In the genomic region with DNA sequence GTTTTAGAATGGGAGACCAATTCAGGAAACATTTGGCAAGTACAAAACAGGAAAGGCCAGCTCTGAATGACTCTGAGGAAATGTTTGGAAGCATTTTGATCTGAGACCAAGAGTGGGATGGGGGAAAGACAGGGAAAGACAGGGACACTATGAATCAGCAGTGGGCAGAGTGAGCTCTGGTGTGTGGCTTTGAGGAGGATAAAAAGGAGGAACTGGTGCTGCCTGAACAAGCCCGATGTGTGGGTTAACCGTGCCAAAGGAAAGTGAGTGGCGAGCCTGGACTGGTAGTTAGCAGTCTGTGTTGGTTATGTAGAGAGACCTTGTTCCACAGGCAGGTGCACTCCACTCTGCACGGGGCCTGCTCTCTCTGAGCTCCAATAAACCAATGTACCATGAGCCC, we compare ENCODE assay signal across 10 cellular contexts. TPM values are rescaled to one million over a fixed set of nuclear protein-coding genes. Genes with fewer than 3 reads are reported as not detected.
DNase-seq lines count a peak whose midpoint lies in the region; TF ChIP-seq lines count a peak whose summit lies in the region.
"Had no signal": no experiment of that assay in that cellular context is flagged by ENCODE, and none has a peak within 500 bp of the region (broad histone marks: within the 10 kb centered on the region; RNA-seq: fewer than 3 reads in every experiment).

No MANE protein-coding gene starts in this region.

- WGBS in mammary epithelial cell (ENCODE audit: low coverage, missing lambda C conversion rate) = 0% methylated on average over 4 of the region's 4 CpGs
- WGBS in prostate gland = 29% methylated on average over 4 of the region's 4 CpGs
- WGBS in adrenal gland, 4 donors = 56 to 71% (median 61%) methylated on average over 4 of the region's 4 CpGs

- no peaks in the 10 kb centered on the region for H4K20me1 ChIP-seq in mammary epithelial cell (ENCODE audit: insufficient read depth, low read length)

- in situ Hi-C loops in mammary epithelial cell (cut with MboI; ENCODE audit: low sequenced_read_pairs in 2 of 2) = no loop called here

- H3K9ac ChIP-seq in mammary epithelial cell (ENCODE audit: insufficient read depth, low read length) = no peak overlapping the region

- intact Hi-C loops in mammary epithelial cell (cut with micrococcal nuclease) (no loop called here), prostate gland (cut with DNase I) (no loop called here), adrenal gland (cut with DNase I) (no loop called here)

- H3K79me2 ChIP-seq in mammary epithelial cell (ENCODE audit: insufficient read depth, low read length) = peaks cover 26% of the 10 kb centered on the region

- dilution Hi-C loops in mammary epithelial cell (cut with HindIII; ENCODE audit: low sequenced_read_pairs) = no loop called here

- no peaks in the 10 kb centered on the region for H3K36me3 ChIP-seq in mammary epithelial cell (ENCODE audit: insufficient read depth, low read length)
- H3K36me3 ChIP-seq in prostate gland = no peaks in the 10 kb centered on the region
- no peaks in the 10 kb centered on the region for H3K36me3 ChIP-seq in adrenal gland (replicated peaks in 1 of 2)

- no peak for TF ChIP-seq POLR2A in prostate gland (IDR thresholded peaks at IDR 0.05)
- TF ChIP-seq POLR2A in adrenal gland (IDR thresholded peaks at IDR 0.05) = no peak

- TF ChIP-seq CTCF in mammary epithelial cell (conservative IDR thresholded peaks at IDR 0.05 in 1 of 2, IDR thresholded peaks at IDR 0.05 in 1 of 2; ENCODE audit: extremely low read depth in 1 of 2, insufficient read depth in 1 of 2, low read depth in 1 of 2, low read length in 2 of 2) = no peak
- no peak for TF ChIP-seq CTCF in prostate gland (IDR thresholded peaks at IDR 0.05)
- no peak for TF ChIP-seq CTCF in adrenal gland (IDR thresholded peaks at IDR 0.05)

- H3K4me3 ChIP-seq in mammary epithelial cell (replicated peaks in 1 of 3; ENCODE audit: insufficient read depth in 1 of 3, low read depth in 2 of 3, low read length in 3 of 3) = no peak overlapping the region
- no peak overlapping the region for H3K4me3 ChIP-seq in prostate gland
- H3K4me3 ChIP-seq in adrenal gland = no peak overlapping the region

- H3K4me2 ChIP-seq in mammary epithelial cell (ENCODE audit: insufficient read depth, low read depth, low read length) = peak overlapping the region; percentile 75

- no peaks in the 10 kb centered on the region for H3K27me3 ChIP-seq in mammary epithelial cell (ENCODE audit: insufficient read depth, low read length)
- no peaks in the 10 kb centered on the region for H3K27me3 ChIP-seq in prostate gland (replicated peaks; ENCODE audit: insufficient read depth)
- H3K27me3 ChIP-seq in adrenal gland = no peaks in the 10 kb centered on the region

- CTCF ChIA-PET in mammary epithelial cell (lab: Charles Lee; ENCODE audit: low non-redundant PET) = no interaction called here

- DNase-seq in NCI-H2029 treated with DMSO at 0.1 percent for 48 hours (lab: John Stamatoyannopoulos, UW) (peak; percentile 32), NCI-H2029 (lab: John Stamatoyannopoulos, UW) (no peak), NCI-H1105 treated with DMSO at 0.1 percent for 48 hours (lab: John Stamatoyannopoulos, UW) (peak; percentile 78), mammary epithelial cell (peak; percentile 84), prostate gland (ENCODE audit: low spot score) (peak; percentile 83), NCI-H524 (lab: John Stamatoyannopoulos, UW) (no peak), AML-193 (lab: John Stamatoyannopoulos, UW) (no peak), adrenal gland (no peak)
- DNase-seq: left cardiac atrium, small intestine had no signal

- no TSS peak for BruUV-seq in mammary epithelial cell (replicated peaks; lab: Mats Ljungman, UMichigan)

- H2AFZ ChIP-seq in mammary epithelial cell (ENCODE audit: low read depth, low read length) = peak overlapping the region; percentile 71

- H3K4me1 ChIP-seq in mammary epithelial cell (ENCODE audit: insufficient read depth, low read length) (peaks cover 35% of the 10 kb centered on the region), prostate gland (replicated peaks) (peaks cover 12% of the 10 kb centered on the region), adrenal gland (replicated peaks in 1 of 2) (peaks cover 28 to 79% of the 10 kb centered on the region in 2 donors)

- peak overlapping the region; percentile 32 for H3K27ac ChIP-seq in mammary epithelial cell (ENCODE audit: insufficient read depth, low read depth, low read length)
- peak overlapping the region; percentile 7 to 33 for H3K27ac ChIP-seq in prostate gland
- H3K27ac ChIP-seq in adrenal gland = peak overlapping the region in 1 of 5 donors; percentile 41

- H3K9me3 ChIP-seq in mammary epithelial cell (replicated peaks; ENCODE audit: insufficient read depth, low read length) (no peaks in the 10 kb centered on the region), prostate gland (no peaks in the 10 kb centered on the region), adrenal gland (replicated peaks in 1 of 3) (no peaks in the 10 kb centered on the region)

RNA-seq across cellular contexts. Expression of a gene that starts 5.3 kb away (rescaled TPM):
- total RNA-seq in mammary epithelial cell (10 to 100 TPM; 33.7 to 71.7 TPM), prostate gland (100 to 1,000 TPM in 1 of 2 donors, 10 to 100 TPM in 1; 89.1 to 114 TPM), adrenal gland (100 to 1,000 TPM in 6 of 8 donors, 10 to 100 TPM in 2; 39.0 to 253 (median 161) TPM)
- polyA plus RNA-seq in mammary epithelial cell (21.2 TPM), adrenal gland (10 to 100 TPM; 23.2 to 50.7 (median 29.0) TPM)
- 34.0 TPM for polyA minus RNA-seq in mammary epithelial cell

Comparison
In these comparisons a context has a peak if more than half of its experiments do, and no peak if none do; other contexts are left out.
1. DNase-seq: peak in NCI-H2029 treated with DMSO at 0.1 percent for 48 hours (single experiment), NCI-H1105 treated with DMSO at 0.1 percent for 48 hours (single experiment), mammary epithelial cell (single experiment) and prostate gland (single experiment); none in NCI-H2029 (single experiment), NCI-H524 (0 of 2), AML-193 (0 of 2) and adrenal gland (0 of 7).